1 cellular context compared by ENCODE assay signal in the genomic region with DNA sequence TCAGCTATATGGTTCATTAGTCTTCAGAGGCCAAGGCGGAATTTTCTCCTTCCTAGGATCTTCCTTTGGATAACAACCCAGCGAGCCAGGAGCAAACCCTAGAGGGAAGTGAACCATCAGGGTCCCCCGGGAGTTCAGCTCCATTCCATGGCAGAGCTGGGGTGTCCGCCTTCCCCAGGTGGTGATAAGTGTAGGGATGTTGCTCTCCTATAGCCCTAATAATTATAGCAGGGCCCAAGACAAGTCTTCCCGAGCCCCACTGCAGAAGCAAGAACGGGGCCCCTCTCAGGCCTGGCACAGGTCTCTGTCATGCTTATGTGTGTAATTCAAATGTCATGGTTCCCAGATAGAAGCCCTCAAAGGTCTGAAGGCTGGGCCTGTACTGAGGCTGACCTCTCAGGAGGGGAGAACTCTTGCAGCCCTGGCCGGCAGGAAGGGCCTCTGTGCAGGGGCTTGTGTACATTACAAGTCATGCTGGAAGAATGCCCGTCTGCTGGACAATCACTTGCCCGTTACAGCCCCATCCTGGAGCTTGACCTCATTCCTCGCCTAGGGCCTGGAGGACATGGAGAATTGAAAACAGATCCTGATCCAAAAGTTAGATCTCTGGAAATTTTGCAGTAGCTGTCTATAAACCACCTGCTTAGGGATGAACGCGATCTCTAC.
TF ChIP-seq lines count a peak whose summit lies in the region.

No MANE protein-coding gene starts in this region.

TF ChIP-seq in HepG2, 621 proteins besides CTCF, POLR2A, EP300 and RAD21 (continued from another document and continues in another):
- peak; percentile 27; the same call in 1 of the 2 replicates for TF ChIP-seq KDM2A (CRISPR knock-in tag; IDR thresholded peaks at IDR 0.05; ENCODE audit: borderline replicate concordance, low read depth)
- peak; percentile 83 for TF ChIP-seq DPF2 (CRISPR knock-in tag; IDR thresholded peaks at IDR 0.05; ENCODE audit: borderline replicate concordance, low read depth)
- TF ChIP-seq ASH2L (IDR thresholded peaks at IDR 0.05; ENCODE audit: insufficient read length, low read depth, low read length) = peak; percentile 49
- TF ChIP-seq, protein P1, sequence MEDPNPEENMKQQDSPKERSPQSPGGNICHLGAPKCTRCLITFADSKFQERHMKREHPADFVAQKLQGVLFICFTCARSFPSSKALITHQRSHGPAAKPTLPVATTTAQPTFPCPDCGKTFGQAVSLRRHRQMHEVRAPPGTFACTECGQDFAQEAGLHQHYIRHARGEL (CRISPR knock-in tag; IDR thresholded peaks at IDR 0.05) = no peak
- no peak for TF ChIP-seq ZNF224 (CRISPR knock-in tag; IDR thresholded peaks at IDR 0.05)
- peak; percentile 35 for TF ChIP-seq XRCC5 (optimal IDR thresholded peaks at IDR 0.05; ENCODE audit: low read length)
- TF ChIP-seq, protein P2, sequence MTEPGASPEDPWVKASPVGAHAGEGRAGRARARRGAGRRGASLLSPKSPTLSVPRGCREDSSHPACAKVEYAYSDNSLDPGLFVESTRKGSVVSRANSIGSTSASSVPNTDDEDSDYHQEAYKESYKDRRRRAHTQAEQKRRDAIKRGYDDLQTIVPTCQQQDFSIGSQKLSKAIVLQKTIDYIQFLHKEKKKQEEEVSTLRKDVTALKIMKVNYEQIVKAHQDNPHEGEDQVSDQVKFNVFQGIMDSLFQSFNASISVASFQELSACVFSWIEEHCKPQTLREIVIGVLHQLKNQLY (CRISPR knock-in tag; IDR thresholded peaks at IDR 0.05) = peak; percentile 54; the same call in 1 of the 2 replicates
- TF ChIP-seq, protein P3, sequence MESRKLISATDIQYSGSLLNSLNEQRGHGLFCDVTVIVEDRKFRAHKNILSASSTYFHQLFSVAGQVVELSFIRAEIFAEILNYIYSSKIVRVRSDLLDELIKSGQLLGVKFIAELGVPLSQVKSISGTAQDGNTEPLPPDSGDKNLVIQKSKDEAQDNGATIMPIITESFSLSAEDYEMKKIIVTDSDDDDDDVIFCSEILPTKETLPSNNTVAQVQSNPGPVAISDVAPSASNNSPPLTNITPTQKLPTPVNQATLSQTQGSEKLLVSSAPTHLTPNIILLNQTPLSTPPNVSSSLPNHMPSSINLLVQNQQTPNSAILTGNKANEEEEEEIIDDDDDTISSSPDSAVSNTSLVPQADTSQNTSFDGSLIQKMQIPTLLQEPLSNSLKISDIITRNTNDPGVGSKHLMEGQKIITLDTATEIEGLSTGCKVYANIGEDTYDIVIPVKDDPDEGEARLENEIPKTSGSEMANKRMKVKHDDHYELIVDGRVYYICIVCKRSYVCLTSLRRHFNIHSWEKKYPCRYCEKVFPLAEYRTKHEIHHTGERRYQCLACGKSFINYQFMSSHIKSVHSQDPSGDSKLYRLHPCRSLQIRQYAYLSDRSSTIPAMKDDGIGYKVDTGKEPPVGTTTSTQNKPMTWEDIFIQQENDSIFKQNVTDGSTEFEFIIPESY (CRISPR knock-in tag; IDR thresholded peaks at IDR 0.05) = peak; percentile 46; the same call in 1 of the 2 replicates
- TF ChIP-seq POLR2AphosphoS5 (IDR thresholded peaks at IDR 0.05; ENCODE audit: low read depth, low read length) = no peak
- TF ChIP-seq FOXK2 (IDR thresholded peaks at IDR 0.05) = no peak
- no peak for TF ChIP-seq ZNF512 (CRISPR knock-in tag; IDR thresholded peaks at IDR 0.05)
- TF ChIP-seq JUNB (CRISPR knock-in tag; IDR thresholded peaks at IDR 0.05; ENCODE audit: borderline replicate concordance) = peak; percentile 91
- no peak for TF ChIP-seq ZNF768 (CRISPR knock-in tag; IDR thresholded peaks at IDR 0.05)
- peak; percentile 34; the same call in 1 of the 2 replicates for TF ChIP-seq ZNF607 (CRISPR knock-in tag; IDR thresholded peaks at IDR 0.05; ENCODE audit: borderline replicate concordance)
- peak; percentile 88 for TF ChIP-seq ELF3 (CRISPR knock-in tag; IDR thresholded peaks at IDR 0.05)
- TF ChIP-seq ATF7 (IDR thresholded peaks at IDR 0.05) = no peak
- peak; percentile 86 for TF ChIP-seq ATF7 (CRISPR knock-in tag; IDR thresholded peaks at IDR 0.05)
- no peak for TF ChIP-seq PCBP2 (optimal IDR thresholded peaks at IDR 0.05; ENCODE audit: low read depth, low read length, poor library complexity, severe bottlenecking)
- TF ChIP-seq ZNF292 (CRISPR knock-in tag; IDR thresholded peaks at IDR 0.05; ENCODE audit: borderline replicate concordance, low read depth) = peak; percentile 78; the same call in 1 of the 2 replicates
- peak; percentile 13; the same call in 1 of the 2 replicates for TF ChIP-seq ZNF331 (CRISPR knock-in tag; IDR thresholded peaks at IDR 0.05)
- no peak for TF ChIP-seq KDM5A (IDR thresholded peaks at IDR 0.05; ENCODE audit: borderline replicate concordance, low read length)
- peak; percentile 77; the same call in 1 of the 2 replicates for TF ChIP-seq ZNF670 (CRISPR knock-in tag; IDR thresholded peaks at IDR 0.05; ENCODE audit: borderline replicate concordance)
- TF ChIP-seq, protein P4, sequence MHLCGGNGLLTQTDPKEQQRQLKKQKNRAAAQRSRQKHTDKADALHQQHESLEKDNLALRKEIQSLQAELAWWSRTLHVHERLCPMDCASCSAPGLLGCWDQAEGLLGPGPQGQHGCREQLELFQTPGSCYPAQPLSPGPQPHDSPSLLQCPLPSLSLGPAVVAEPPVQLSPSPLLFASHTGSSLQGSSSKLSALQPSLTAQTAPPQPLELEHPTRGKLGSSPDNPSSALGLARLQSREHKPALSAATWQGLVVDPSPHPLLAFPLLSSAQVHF (CRISPR knock-in tag; IDR thresholded peaks at IDR 0.05) = no peak
- TF ChIP-seq, protein P5, sequence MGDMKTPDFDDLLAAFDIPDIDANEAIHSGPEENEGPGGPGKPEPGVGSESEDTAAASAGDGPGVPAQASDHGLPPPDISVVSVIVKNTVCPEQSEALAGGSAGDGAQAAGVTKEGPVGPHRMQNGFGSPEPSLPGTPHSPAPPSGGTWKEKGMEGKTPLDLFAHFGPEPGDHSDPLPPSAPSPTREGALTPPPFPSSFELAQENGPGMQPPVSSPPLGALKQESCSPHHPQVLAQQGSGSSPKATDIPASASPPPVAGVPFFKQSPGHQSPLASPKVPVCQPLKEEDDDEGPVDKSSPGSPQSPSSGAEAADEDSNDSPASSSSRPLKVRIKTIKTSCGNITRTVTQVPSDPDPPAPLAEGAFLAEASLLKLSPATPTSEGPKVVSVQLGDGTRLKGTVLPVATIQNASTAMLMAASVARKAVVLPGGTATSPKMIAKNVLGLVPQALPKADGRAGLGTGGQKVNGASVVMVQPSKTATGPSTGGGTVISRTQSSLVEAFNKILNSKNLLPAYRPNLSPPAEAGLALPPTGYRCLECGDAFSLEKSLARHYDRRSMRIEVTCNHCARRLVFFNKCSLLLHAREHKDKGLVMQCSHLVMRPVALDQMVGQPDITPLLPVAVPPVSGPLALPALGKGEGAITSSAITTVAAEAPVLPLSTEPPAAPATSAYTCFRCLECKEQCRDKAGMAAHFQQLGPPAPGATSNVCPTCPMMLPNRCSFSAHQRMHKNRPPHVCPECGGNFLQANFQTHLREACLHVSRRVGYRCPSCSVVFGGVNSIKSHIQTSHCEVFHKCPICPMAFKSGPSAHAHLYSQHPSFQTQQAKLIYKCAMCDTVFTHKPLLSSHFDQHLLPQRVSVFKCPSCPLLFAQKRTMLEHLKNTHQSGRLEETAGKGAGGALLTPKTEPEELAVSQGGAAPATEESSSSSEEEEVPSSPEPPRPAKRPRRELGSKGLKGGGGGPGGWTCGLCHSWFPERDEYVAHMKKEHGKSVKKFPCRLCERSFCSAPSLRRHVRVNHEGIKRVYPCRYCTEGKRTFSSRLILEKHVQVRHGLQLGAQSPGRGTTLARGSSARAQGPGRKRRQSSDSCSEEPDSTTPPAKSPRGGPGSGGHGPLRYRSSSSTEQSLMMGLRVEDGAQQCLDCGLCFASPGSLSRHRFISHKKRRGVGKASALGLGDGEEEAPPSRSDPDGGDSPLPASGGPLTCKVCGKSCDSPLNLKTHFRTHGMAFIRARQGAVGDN (CRISPR knock-in tag; IDR thresholded peaks at IDR 0.05) = peak; percentile 65
- peak; percentile 92 for TF ChIP-seq RARA (CRISPR knock-in tag; IDR thresholded peaks at IDR 0.05)
- TF ChIP-seq, protein P6, sequence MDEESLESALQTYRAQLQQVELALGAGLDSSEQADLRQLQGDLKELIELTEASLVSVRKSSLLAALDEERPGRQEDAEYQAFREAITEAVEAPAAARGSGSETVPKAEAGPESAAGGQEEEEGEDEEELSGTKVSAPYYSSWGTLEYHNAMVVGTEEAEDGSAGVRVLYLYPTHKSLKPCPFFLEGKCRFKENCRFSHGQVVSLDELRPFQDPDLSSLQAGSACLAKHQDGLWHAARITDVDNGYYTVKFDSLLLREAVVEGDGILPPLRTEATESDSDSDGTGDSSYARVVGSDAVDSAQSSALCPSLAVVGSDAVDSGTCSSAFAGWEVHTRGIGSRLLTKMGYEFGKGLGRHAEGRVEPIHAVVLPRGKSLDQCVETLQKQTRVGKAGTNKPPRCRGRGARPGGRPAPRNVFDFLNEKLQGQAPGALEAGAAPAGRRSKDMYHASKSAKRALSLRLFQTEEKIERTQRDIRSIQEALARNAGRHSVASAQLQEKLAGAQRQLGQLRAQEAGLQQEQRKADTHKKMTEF (CRISPR knock-in tag; IDR thresholded peaks at IDR 0.05) = peak; percentile 61
- TF ChIP-seq USF2 (IDR thresholded peaks at IDR 0.05; ENCODE audit: low read depth, low read length) = no peak
- TF ChIP-seq USF2 (CRISPR knock-in tag; IDR thresholded peaks at IDR 0.05; ENCODE audit: borderline replicate concordance) = no peak
- peak; percentile 63; the same call in 1 of the 2 replicates for TF ChIP-seq TFE3 (CRISPR knock-in tag; IDR thresholded peaks at IDR 0.05)
- TF ChIP-seq KDM6A (CRISPR knock-in tag; IDR thresholded peaks at IDR 0.05; ENCODE audit: low read depth) = peak; percentile 77
- TF ChIP-seq ZNF605 (CRISPR knock-in tag; IDR thresholded peaks at IDR 0.05) = 0 out of 2 replicates have a peak, but pooled peaks have one; percentile 55
- TF ChIP-seq ZNF580 (CRISPR knock-in tag; IDR thresholded peaks at IDR 0.05; ENCODE audit: borderline replicate concordance, low read depth) = peak; percentile 61; the same call in 1 of the 2 replicates
- TF ChIP-seq SATB2 (CRISPR knock-in tag; IDR thresholded peaks at IDR 0.05) = no peak
- TF ChIP-seq REST (IDR thresholded peaks at IDR 0.05; ENCODE audit: borderline replicate concordance in 1 of 2, low read depth in 1 of 2, low read length in 2 of 2) = peak in 1 of 2 experiments; percentile 37; a peak in 1 of 4 replicates
